ENCODE assay signal across 9 cellular contexts in genomic region chr19:16542894-16543498, GRCh38. TPM values are rescaled to one million over a fixed set of nuclear protein-coding genes. Genes with fewer than 3 reads are reported as not detected.
DNase-seq lines count a peak whose midpoint lies in the region; ATAC-seq, FAIRE-seq and TF ChIP-seq lines count a peak whose summit lies in the region.
"Had no signal": no experiment of that assay in that cellular context is flagged by ENCODE, and none has a peak within 500 bp of the region (broad histone marks: within the 10 kb centered on the region; RNA-seq: fewer than 3 reads in every experiment).

No MANE protein-coding gene starts in this region.

- no peak overlapping the region for H2BK15ac ChIP-seq in H1 (ENCODE audit: low read length)

- H3K79me1 ChIP-seq in H1 (ENCODE audit: low read depth, low read length) = peaks cover 3% of the 10 kb centered on the region; the same call in 1 of the 2 replicates

- H2BK5ac ChIP-seq in H1 (ENCODE audit: low read depth, low read length) = peak overlapping the region; percentile 80

- no peak overlapping the region for H3K23ac ChIP-seq in H1 (ENCODE audit: insufficient read length)

- no peak for TF ChIP-seq RAD21 in H1 (IDR thresholded peaks at IDR 0.05 in 1 of 2, conservative IDR thresholded peaks at IDR 0.05 in 1 of 2; ENCODE audit: low read depth in 2 of 2, low read length in 2 of 2)
- no peak for TF ChIP-seq RAD21 in neural cell (conservative IDR thresholded peaks at IDR 0.05)

- CTCF ChIA-PET in Panc1 (lab: Charles Lee) = interaction anchor here (0.6 kb wide), 1 partner anchor 71 kb away, joined by 10 read pairs; no protein-coding TSS in a partner anchor
- CTCF ChIA-PET in H1 (lab: Charles Lee; ENCODE audit: partially characterized antibody) = interaction anchor here (0.6 kb wide), 1 partner anchor 93 kb away, joined by 3 read pairs; no protein-coding TSS in a partner anchor

- H3K4me1 ChIP-seq in Panc1 (ENCODE audit: control insufficient read depth, insufficient read depth, low read length) (peaks cover 8% of the 10 kb centered on the region; the same call in 1 of the 2 replicates), H1 (replicated peaks in 1 of 4; ENCODE audit: control insufficient read depth in 3 of 4, insufficient read depth in 4 of 4, low read length in 3 of 4) (peaks cover 0 to 5% (median 3%) of the 10 kb centered on the region in 4 experiments; a peak in 4 of 7 replicates)

- TF ChIP-seq EP300 in H1 (IDR thresholded peaks at IDR 0.05; ENCODE audit: borderline replicate concordance in 1 of 2, low read depth in 2 of 2, low read length in 2 of 2) = no peak
- no peak for TF ChIP-seq EP300 in neural cell (conservative IDR thresholded peaks at IDR 0.05; ENCODE audit: poor library complexity, severe bottlenecking)

- H2AFZ ChIP-seq in H1 (ENCODE audit: low read length) (no peak overlapping the region), neural cell (ENCODE audit: low read depth, low read length) (peak overlapping the region; percentile 77)

- H3K79me2 ChIP-seq in H1 (ENCODE audit: control insufficient read depth in 1 of 2, insufficient read depth in 2 of 2, low read length in 2 of 2) (peaks cover 31 to 51% of the 10 kb centered on the region in 2 experiments), neural cell (replicated peaks; ENCODE audit: insufficient read depth, low read length) (peaks cover 42% of the 10 kb centered on the region)

- ATAC-seq in Panc1 (no peak), GM19324 (IDR thresholded peaks at IDR 0.05; ENCODE audit: low FRiP score, unreplicated experiment) (no peak), GM21529 (IDR thresholded peaks at IDR 0.05; ENCODE audit: unreplicated experiment) (no peak)

- peak overlapping the region; percentile 13; the same call in 1 of the 2 replicates for H3K18ac ChIP-seq in H1 (ENCODE audit: extremely low read depth, low read length)

- no peaks in the 10 kb centered on the region for H3K9me3 ChIP-seq in Panc1 (ENCODE audit: control insufficient read depth, insufficient read depth, low read depth, low read length)
- no peaks in the 10 kb centered on the region for H3K9me3 ChIP-seq in H1 (ENCODE audit: insufficient read depth in 2 of 2, low read depth in 1 of 2, low read length in 1 of 2)
- H3K9me3 ChIP-seq in neural cell (ENCODE audit: low read length) = no peaks in the 10 kb centered on the region

- H2BK20ac ChIP-seq in H1 (ENCODE audit: low read length) = no peak overlapping the region

- peak overlapping the region; percentile 90 for H3K27ac ChIP-seq in Panc1 (ENCODE audit: low read length)
- H3K27ac ChIP-seq in H1 (ENCODE audit: low read depth, low read length) = peak overlapping the region; percentile 89
- peak overlapping the region; percentile 71 for H3K27ac ChIP-seq in neural cell (ENCODE audit: low read length)

- TF ChIP-seq POLR2A in H1 (IDR thresholded peaks at IDR 0.05; ENCODE audit: control extremely low read depth in 1 of 2, low read depth in 2 of 2, low read length in 2 of 2) (no peak), H54 (IDR thresholded peaks at IDR 0.05; ENCODE audit: low read depth, low read length) (no peak)

- TSS peak; percentile 95 for BruUV-seq in Panc1 (replicated peaks; lab: Mats Ljungman, UMichigan)

- TF ChIP-seq CTCF in GM12865 (IDR thresholded peaks at IDR 0.05; ENCODE audit: insufficient read depth, low read depth, low read length, missing control alignments) (no peak), Panc1 (IDR thresholded peaks at IDR 0.05) (no peak), H1 (IDR thresholded peaks at IDR 0.05; ENCODE audit: control extremely low read depth in 1 of 3, insufficient read depth in 1 of 3, low read depth in 1 of 3, low read length in 3 of 3) (no peak), neural cell (IDR thresholded peaks at IDR 0.05; ENCODE audit: poor library complexity, severe bottlenecking) (no peak)

- POLR2A ChIA-PET in Panc1 (lab: Charles Lee) = interaction anchor here (0.6 kb wide), 2 partner anchors 9 to 81 kb away, joined by 6 to 7 read pairs; no protein-coding TSS in a partner anchor
- POLR2A ChIA-PET in H1 (lab: Charles Lee; ENCODE audit: partially characterized antibody) = interaction anchor here (0.8 to 1.4 kb wide), 4 partner anchors 15 to 34 kb away, joined by 3 to 4 read pairs (median 4); no protein-coding TSS in a partner anchor

- H4K91ac ChIP-seq in H1 (replicated peaks; ENCODE audit: insufficient read length, low read length) = peak overlapping the region; percentile 74

- H2BK120ac ChIP-seq in H1 (replicated peaks; ENCODE audit: low read depth, low read length) = no peak overlapping the region

- H3K4me2 ChIP-seq in H1 (ENCODE audit: insufficient read depth in 1 of 2, low read depth in 2 of 2, low read length in 2 of 2) (peak overlapping the region; percentile 66 to 78), neural cell (ENCODE audit: low read length) (peak overlapping the region; percentile 84)

- no peak overlapping the region for H3K14ac ChIP-seq in H1 (ENCODE audit: insufficient read length)

- peak overlapping the region; percentile 97; the same call in 1 of the 2 replicates for H4K8ac ChIP-seq in H1 (ENCODE audit: extremely low read depth, insufficient read depth, low read length)

- FAIRE-seq in H1 (lab: Jason Lieb, UNC) (no peak), H54 (lab: Jason Lieb, UNC) (no peak)

- H3K4me3 ChIP-seq in GM12865 (ENCODE audit: low read depth, low read length) = peak overlapping the region; percentile 81
- H3K4me3 ChIP-seq in Panc1 (ENCODE audit: low read depth in 2 of 2, low read length in 2 of 2) = peak overlapping the region; percentile 95 to 97
- peak overlapping the region; percentile 86 to 99 (median 99) for H3K4me3 ChIP-seq in H1 (ENCODE audit: extremely low read depth in 1 of 4, insufficient read depth in 2 of 4, low read depth in 3 of 4, low read length in 4 of 4)
- peak overlapping the region; percentile 77 for H3K4me3 ChIP-seq in neural cell (ENCODE audit: low read length)

- H2AK5ac ChIP-seq in H1 (ENCODE audit: low read depth, low read length) = no peak overlapping the region

- H3K9ac ChIP-seq in H1 (replicated peaks in 1 of 4; ENCODE audit: extremely low read depth in 1 of 4, low read depth in 3 of 4, low read length in 3 of 4) (peak overlapping the region; percentile 85 to 92 (median 91)), neural cell (ENCODE audit: low read length) (peak overlapping the region; percentile 87)

- peak overlapping the region; percentile 64 for H3K56ac ChIP-seq in H1 (replicated peaks; ENCODE audit: insufficient read length, low read depth, low read length)

- DNase-seq in GM12865 (ENCODE audit: low read depth) (peak; percentile 23), Panc1 (ENCODE audit: low read depth, low spot score) (no peak), H1 (ENCODE audit: low read depth in 1 of 2, low spot score in 2 of 2) (no peak), NCI-H774 (lab: John Stamatoyannopoulos, UW) (no peak), H54 (ENCODE audit: insufficient read length, low spot score) (no peak)

- no peak overlapping the region for H2BK12ac ChIP-seq in H1 (ENCODE audit: low read depth, low read length)

- H3K9me2 ChIP-seq in neural cell (ENCODE audit: insufficient read depth, low read length) = no peaks in the 10 kb centered on the region

- in situ Hi-C loops in Panc1 (cut with HindIII; ENCODE audit: low pct_unique_long_range_greater_than_20kb, low sequenced_read_pairs) = no loop called here

- H4K5ac ChIP-seq in H1 (ENCODE audit: insufficient read length, low read depth, low read length) = peak overlapping the region; percentile 86

- peaks cover 4% of the 10 kb centered on the region for H3K36me3 ChIP-seq in Panc1 (ENCODE audit: control insufficient read depth, insufficient read depth, low read length)
- H3K36me3 ChIP-seq in H1 (ENCODE audit: control insufficient read depth in 2 of 4, insufficient read depth in 4 of 4, low read length in 3 of 4) = peaks cover 0 to 13% (median 2%) of the 10 kb centered on the region in 4 experiments; a peak in 2 of 8 replicates
- no peaks in the 10 kb centered on the region for H3K36me3 ChIP-seq in neural cell (ENCODE audit: insufficient read depth, low read length)

- intact Hi-C loops in Panc1 (cut with micrococcal nuclease; ENCODE audit: unreplicated experiment) = no loop called here

- H3K23me2 ChIP-seq in H1 (ENCODE audit: low read depth, low read length) = peaks cover 6% of the 10 kb centered on the region; the same call in 1 of the 2 replicates

- H3K27me3 ChIP-seq in Panc1 (ENCODE audit: control insufficient read depth, insufficient read depth, low read length) = no peaks in the 10 kb centered on the region
- H3K27me3 ChIP-seq in H1 (replicated peaks in 1 of 4; ENCODE audit: control insufficient read depth in 3 of 4, extremely low read depth in 1 of 4, insufficient read depth in 3 of 4, low read length in 3 of 4) = no peaks in the 10 kb centered on the region
- no peaks in the 10 kb centered on the region for H3K27me3 ChIP-seq in neural cell (ENCODE audit: insufficient read depth, low read depth, low read length)

- H3F3A ChIP-seq in neural cell (ENCODE audit: insufficient read depth, low read length, poor library complexity, severe bottlenecking) = no peaks in the 10 kb centered on the region

- WGBS in H1 (ENCODE audit: extremely low coverage in 1 of 2, insufficient coverage in 1 of 2, insufficient read length in 1 of 2, insufficient replicate concordance in 2 of 2, low coverage in 1 of 2, low lambda C conversion rate in 2 of 2, missing lambda C conversion rate in 1 of 2), 2 experiments = 15% methylated on average over 14 of the region's 16 CpGs; no CpG with 5 or more reads in 1 of the 2 experiments

- peaks cover 7 to 17% of the 10 kb centered on the region in 2 experiments for H4K20me1 ChIP-seq in H1 (replicated peaks in 1 of 2; ENCODE audit: control insufficient read depth in 1 of 2, insufficient read depth in 2 of 2, low read length in 2 of 2)
- no peaks in the 10 kb centered on the region for H4K20me1 ChIP-seq in neural cell (ENCODE audit: insufficient read depth)

- H3K4ac ChIP-seq in H1 (replicated peaks; ENCODE audit: insufficient read length, low read depth, low read length) = no peak overlapping the region

RNA-seq across cellular contexts. Expression of gene CHERP, which starts 0.8 kb away (rescaled TPM):
- total RNA-seq in Panc1 (2021; ENCODE audit: unreplicated experiment) = 48.3 TPM
- polyA plus RNA-seq in Panc1 (2012; ENCODE audit: insufficient read length) = 49.8 TPM
- total RNA-seq in H1 (2021; fragmentation: NEBNext Ultra II Directional; extraction: Animal tissue kit (Norgen Biotek cat#: 25700)) = 72.5 and 73.7 TPM in 2 replicates
- polyA plus RNA-seq in H1 (2011; rRNA removed) (13.9 and 23.9 TPM in 2 replicates), neural cell (5.4 and 8.6 TPM in 2 replicates)
- 9.3 TPM for polyA plus RNA-seq in H1 (2011; cell fraction: cytosol; rRNA removed)
- polyA plus RNA-seq in H1 (2011; cell fraction: nucleus; rRNA removed) = 52.5 TPM
- 38.9 to 59.6 TPM (median 54.5 TPM) in 4 replicates for polyA plus RNA-seq in H1 (2012, experiment 1 of 2)
- 37.2 TPM for polyA plus RNA-seq in H1 (2012, experiment 2 of 2)
- polyA plus RNA-seq in H1 (2013, experiment 1 of 2) = 47.6 TPM
- polyA plus RNA-seq in H1 (2013, experiment 2 of 2) = 44.8 TPM
- 6.0 and 8.6 TPM in 2 replicates for polyA minus RNA-seq in H1 (2011; rRNA and poly(A)+ RNA removed)
- polyA minus RNA-seq in H1 (2011; cell fraction: cytosol; rRNA and poly(A)+ RNA removed) = 25.3 TPM
- 26.4 TPM for polyA minus RNA-seq in H1 (2011; cell fraction: nucleus; rRNA and poly(A)+ RNA removed)
- polyA minus RNA-seq in neural cell = 12.7 and 15.8 TPM in 2 replicates

RNA-seq across cellular contexts. Expression of gene SLC35E1, which starts 29.2 kb away (rescaled TPM):
- total RNA-seq in Panc1 (2021; ENCODE audit: unreplicated experiment) = 43.5 TPM
- 48.2 TPM for polyA plus RNA-seq in Panc1 (2012; ENCODE audit: insufficient read length)
- 26.0 and 28.5 TPM in 2 replicates for total RNA-seq in H1 (2021; fragmentation: NEBNext Ultra II Directional; extraction: Animal tissue kit (Norgen Biotek cat#: 25700))
- 31.2 and 31.9 TPM in 2 replicates for polyA plus RNA-seq in H1 (2011; rRNA removed)
- polyA plus RNA-seq in H1 (2011; cell fraction: cytosol; rRNA removed) = 19.0 TPM
- polyA plus RNA-seq in H1 (2011; cell fraction: nucleus; rRNA removed) = 47.0 TPM
- polyA plus RNA-seq in H1 (2012, experiment 1 of 2) = 17.7 to 21.3 TPM (median 20.5 TPM) in 4 replicates
- 15.8 TPM for polyA plus RNA-seq in H1 (2012, experiment 2 of 2)
- polyA plus RNA-seq in H1 (2013, experiment 1 of 2) = 36.8 TPM
- polyA plus RNA-seq in H1 (2013, experiment 2 of 2) = 43.2 TPM
- polyA minus RNA-seq in H1 (2011; rRNA and poly(A)+ RNA removed) = 52.9 and 53.8 TPM in 2 replicates
- polyA minus RNA-seq in H1 (2011; cell fraction: cytosol; rRNA and poly(A)+ RNA removed) = 20.4 TPM
- 24.4 TPM for polyA minus RNA-seq in H1 (2011; cell fraction: nucleus; rRNA and poly(A)+ RNA removed)
- 16.6 and 23.9 TPM in 2 replicates for polyA plus RNA-seq in neural cell
- 27.2 and 38.7 TPM in 2 replicates for polyA minus RNA-seq in neural cell

RNA-seq across cellular contexts. Expression of gene C19orf44, which starts 46.8 kb away (rescaled TPM):
- 4.4 TPM for total RNA-seq in Panc1 (2021; ENCODE audit: unreplicated experiment)
- 6.0 TPM for polyA plus RNA-seq in Panc1 (2012; ENCODE audit: insufficient read length)
- 4.2 and 4.5 TPM in 2 replicates for total RNA-seq in H1 (2021; fragmentation: NEBNext Ultra II Directional; extraction: Animal tissue kit (Norgen Biotek cat#: 25700))
- 2.1 and 2.8 TPM in 2 replicates for polyA plus RNA-seq in H1 (2011; rRNA removed)
- polyA plus RNA-seq in H1 (2011; cell fraction: cytosol; rRNA removed) = 3.1 TPM
- polyA plus RNA-seq in H1 (2011; cell fraction: nucleus; rRNA removed) = 4.2 TPM
- polyA plus RNA-seq in H1 (2012, experiment 1 of 2) = 3.6 to 5.5 TPM (median 4.1 TPM) in 4 replicates
- 1.7 TPM for polyA plus RNA-seq in H1 (2012, experiment 2 of 2)
- polyA plus RNA-seq in H1 (2013, experiment 1 of 2) = 3.3 TPM
- polyA plus RNA-seq in H1 (2013, experiment 2 of 2) = 2.9 TPM
- 1.9 TPM in 2 replicates for polyA minus RNA-seq in H1 (2011; rRNA and poly(A)+ RNA removed)
- 2.9 TPM for polyA minus RNA-seq in H1 (2011; cell fraction: cytosol; rRNA and poly(A)+ RNA removed)
- polyA minus RNA-seq in H1 (2011; cell fraction: nucleus; rRNA and poly(A)+ RNA removed) = 4.1 TPM
- 9.9 and 14.5 TPM in 2 replicates for polyA plus RNA-seq in neural cell
- polyA minus RNA-seq in neural cell = 10.7 and 12.0 TPM in 2 replicates

RNA-seq across cellular contexts. Expression of gene CALR3, which starts 47.0 kb away (rescaled TPM):
- total RNA-seq in Panc1 (2021; ENCODE audit: unreplicated experiment) = not detected
- polyA plus RNA-seq in Panc1 (2012; ENCODE audit: insufficient read length) = not detected
- total RNA-seq in H1 (2021; fragmentation: NEBNext Ultra II Directional; extraction: Animal tissue kit (Norgen Biotek cat#: 25700)) = 0.32 and 0.33 TPM in 2 replicates
- polyA plus RNA-seq in H1 (2011; rRNA removed) (0.11 TPM in 1 of 2 replicates, not detected in the other), neural cell (not detected in 2 replicates)
- polyA plus RNA-seq in H1 (2011; cell fraction: cytosol; rRNA removed) = 0.30 TPM
- 0.17 TPM for polyA plus RNA-seq in H1 (2011; cell fraction: nucleus; rRNA removed)
- polyA plus RNA-seq in H1 (2012, experiment 1 of 2) = 0.19 to 0.40 TPM (median 0.35 TPM) in 4 replicates
- 0.37 TPM for polyA plus RNA-seq in H1 (2012, experiment 2 of 2)
- polyA plus RNA-seq in H1 (2013, experiment 1 of 2) = 0.55 TPM
- 0.64 TPM for polyA plus RNA-seq in H1 (2013, experiment 2 of 2)
- 0.44 TPM in 1 of 2 replicates, not detected in the other for polyA minus RNA-seq in H1 (2011; rRNA and poly(A)+ RNA removed)
- polyA minus RNA-seq in H1 (2011; cell fraction: cytosol; rRNA and poly(A)+ RNA removed) = not detected
- not detected for polyA minus RNA-seq in H1 (2011; cell fraction: nucleus; rRNA and poly(A)+ RNA removed)
- polyA minus RNA-seq in neural cell = not detected in 2 replicates
- total RNA-seq: subcutaneous adipose tissue had no signal
